ENCODE assay signal across 9 cellular contexts in the genomic region with DNA sequence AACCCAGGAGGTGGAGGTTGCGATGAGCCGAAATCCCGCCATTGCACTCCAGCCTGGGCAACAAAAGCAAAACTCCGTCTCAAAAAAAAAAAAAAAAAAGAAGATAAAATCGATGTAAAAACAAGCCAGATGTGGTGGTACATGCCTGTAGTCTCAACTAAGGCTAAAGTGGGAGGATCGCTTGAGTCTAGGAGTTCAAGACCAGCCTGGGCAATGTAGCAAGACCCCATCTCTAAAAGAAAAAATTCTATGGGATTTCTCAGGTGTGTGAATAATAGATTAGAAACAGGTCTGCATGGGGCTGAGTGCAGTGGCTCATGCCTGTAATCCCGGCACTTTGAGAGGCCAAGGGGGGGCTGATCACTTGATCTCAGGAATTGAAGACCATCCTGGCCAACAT. TPM values are rescaled to one million over a fixed set of nuclear protein-coding genes. Genes with fewer than 3 reads are reported as not detected.
"Had no signal": no experiment of that assay in that cellular context is flagged by ENCODE, and none has a peak within 500 bp of the region (broad histone marks: within the 10 kb centered on the region; RNA-seq: fewer than 3 reads in every experiment).

No MANE protein-coding gene starts in this region.

- H3K4me3 ChIP-seq: GM23338 had no signal

- H3K27ac ChIP-seq: HL-60 had no signal

- H3K4me1 Mint-ChIP-seq: IgD-negative memory B cell had no signal

- H3K27ac Mint-ChIP-seq: GM23338, H9, HFFc6, IgD-negative memory B cell had no signal

- H3K9me3 Mint-ChIP-seq: GM23338, H9, IgD-negative memory B cell had no signal

- H3K27me3 Mint-ChIP-seq: IgD-negative memory B cell had no signal

- H3K4me3 Mint-ChIP-seq: GM23338, H9, HFFc6, IgD-negative memory B cell had no signal

- DNase-seq: H9, HCEC 1CT, HFFc6, KG1 had no signal

- ATAC-seq: GM23338, HepG2 had no signal

RNA-seq across cellular contexts. Expression of a gene that starts 34.4 kb away (rescaled TPM):
- polyA plus RNA-seq: IgD-negative memory B cell had no signal

RNA-seq across cellular contexts. Expression of a gene that starts 45.9 kb away (rescaled TPM):
- total RNA-seq: H9, HFFc6, HT1080 had no signal
